In genomic region chr6:52399511-52400315, GRCh38 we compare ENCODE assay signal across 9 cellular contexts. TPM values are rescaled to one million over a fixed set of nuclear protein-coding genes. Genes with fewer than 3 reads are reported as not detected.
DNase-seq lines count a peak whose midpoint lies in the region; ATAC-seq, FAIRE-seq and TF ChIP-seq lines count a peak whose summit lies in the region.
"Had no signal": no experiment of that assay in that cellular context is flagged by ENCODE, and none has a peak within 500 bp of the region (broad histone marks: within the 10 kb centered on the region; RNA-seq: fewer than 3 reads in every experiment).

No MANE protein-coding gene starts in this region.

- peak overlapping the region in 2 of 5 donors; percentile 39 to 43 for H3K4me3 Mint-ChIP-seq in immature natural killer cell

- H4K20me1 ChIP-seq in GM12878 (ENCODE audit: control insufficient read depth, insufficient read depth): no peaks in the 10 kb centered on the region

- H3K9me3 ChIP-seq in Peyer's patch: no peaks in the 10 kb centered on the region
- no peaks in the 10 kb centered on the region for H3K9me3 ChIP-seq in GM12878 (replicated peaks; ENCODE audit: control insufficient read depth, insufficient read depth, low read length)
- H3K9me3 ChIP-seq: neutrophil had no signal

- H3K27me3 Mint-ChIP-seq in immature natural killer cell (ENCODE audit: low read depth in 3 of 3): peaks cover 0 to 7% (median 0%) of the 10 kb centered on the region in 3 donors

- no peak for TF ChIP-seq EP300 in Ishikawa (IDR thresholded peaks at IDR 0.05; ENCODE audit: borderline replicate concordance)
- TF ChIP-seq EP300 in GM12878 (IDR thresholded peaks at IDR 0.05; ENCODE audit: borderline replicate concordance in 1 of 2, control insufficient read depth in 1 of 2, low read depth in 2 of 2, low read length in 2 of 2): no peak

- peak; percentile 50 for ATAC-seq in GM12878

- H3K9ac ChIP-seq in GM12878 (ENCODE audit: control insufficient read depth, insufficient read depth, low read length): no peak overlapping the region

- POLR2A ChIA-PET in GM12878 (lab: Charles Lee): interaction anchor here (0.5 to 2.3 kb wide), 7 partner anchors 9 to 116 kb away, joined by 3 to 7 read pairs (median 4); partner anchors contain the start of genes MCM3 and PAQR8

- H3K27ac ChIP-seq in Peyer's patch (peak overlapping the region in 3 of 4 donors; percentile 18 to 63 (median 34)), GM12878 (ENCODE audit: control insufficient read depth, insufficient read depth) (no peak overlapping the region), substantia nigra (ENCODE audit: low read depth, low read length, poor library complexity, severe bottlenecking) (peak overlapping the region; percentile 52)
- H3K27ac ChIP-seq: neutrophil had no signal

- RAD21 ChIA-PET in GM12878 (lab: Charles Lee; ENCODE audit: unreplicated experiment): interaction anchor here (0.6 to 10.9 kb wide), 19 partner anchors 8 to 234 kb away, joined by 3 to 224 read pairs (median 4); partner anchors contain the start of genes MCM3 and PAQR8

- in situ Hi-C loops in GM12878 (cut with MboI): no loop called here

- TF ChIP-seq POLR2A in Peyer's patch (IDR thresholded peaks at IDR 0.05) (no peak), GM12878 (IDR thresholded peaks at IDR 0.05; ENCODE audit: low read depth, low read length) (no peak)

- peaks cover 0 to 21% (median 0%) of the 10 kb centered on the region in 3 donors for H3K36me3 ChIP-seq in Peyer's patch
- peaks cover 8% of the 10 kb centered on the region in 2 experiments; a peak in 3 of 4 replicates for H3K36me3 ChIP-seq in GM12878 (ENCODE audit: control insufficient read depth in 2 of 2, insufficient read depth in 2 of 2, low read length in 1 of 2)

- peak overlapping the region; percentile 25 to 71 (median 43) for H3K27ac Mint-ChIP-seq in immature natural killer cell

- H3K4me1 ChIP-seq in Peyer's patch (peaks cover 0 to 65% (median 5%) of the 10 kb centered on the region in 4 donors), GM12878 (ENCODE audit: control insufficient read depth, insufficient read depth, low read length) (peaks cover 37% of the 10 kb centered on the region)

- no peak for FAIRE-seq in GM12878 (lab: Jason Lieb, UNC)

- intact Hi-C loops in GM12878 (cut with micrococcal nuclease; ENCODE audit: unreplicated experiment): loop anchor here (1.0 to 2.0 kb wide), 3 partner anchors 37 to 237 kb away; partner anchors contain the start of gene PAQR8

- no peak overlapping the region for H3K4me2 ChIP-seq in GM12878 (ENCODE audit: control insufficient read depth, insufficient read depth)

- no peaks in the 10 kb centered on the region for H3K9me3 Mint-ChIP-seq in immature natural killer cell

- peak; percentile 89 for TF ChIP-seq RAD21 in Ishikawa (IDR thresholded peaks at IDR 0.05; ENCODE audit: low read depth)
- peak; percentile 98 for TF ChIP-seq RAD21 in GM12878 (IDR thresholded peaks at IDR 0.05; ENCODE audit: insufficient read depth, low read depth, low read length)

- H3K36me3 Mint-ChIP-seq in immature natural killer cell: peaks cover 0 to 15% (median 12%) of the 10 kb centered on the region in 3 donors

- peaks cover 44% of the 10 kb centered on the region in 2 donors for H3K4me1 Mint-ChIP-seq in immature natural killer cell

- H3K4me3 ChIP-seq in AG10803 (ENCODE audit: low read length): no peak overlapping the region
- no peak overlapping the region for H3K4me3 ChIP-seq in GM12865 (ENCODE audit: low read depth, low read length)
- H3K4me3 ChIP-seq in Peyer's patch: no peak overlapping the region
- no peak overlapping the region for H3K4me3 ChIP-seq in GM12878

- DNase-seq in AG10803 (ENCODE audit: low read depth): peak; percentile 68
- DNase-seq in GM12865 (ENCODE audit: low read depth): peak; percentile 67
- peak in 1 of 3 donors; percentile 61 for DNase-seq in Peyer's patch
- no peak for DNase-seq in GM12878 (ENCODE audit: low read depth, low spot score)
- DNase-seq in immature natural killer cell: peak; percentile 30 to 40 (median 37)
- DNase-seq in substantia nigra (lab: John Stamatoyannopoulos, UW): peak in 23 of 49 donors; percentile 5 to 59 (median 24)
- no peak for DNase-seq in GM19238 (ENCODE audit: insufficient read length, low spot score)

- no peaks in the 10 kb centered on the region; the same call in 1 of the 2 replicates for H3K79me2 ChIP-seq in GM12878 (ENCODE audit: control insufficient read depth, insufficient read depth, low read length)

- SMC1A ChIA-PET in GM12878 (lab: Charles Lee; ENCODE audit: uncharacterized antibody, unreplicated experiment): interaction anchor here (0.6 to 12.8 kb wide), 23 partner anchors 10 to 263 kb away, joined by 3 to 358 read pairs (median 5); partner anchors contain the start of genes EFHC1, MCM3 and PAQR8

- WGBS in GM12878 (ENCODE audit: insufficient coverage, insufficient replicate concordance, low lambda C conversion rate, missing lambda C conversion rate): 33% methylated on average over 3 of the region's 3 CpGs

- H2AFZ ChIP-seq in GM12878 (ENCODE audit: control insufficient read depth, low read depth, low read length): no peak overlapping the region

- CTCF ChIA-PET in GM12878 (lab: Yijun Ruan, JAX): interaction anchor here (0.7 to 14.7 kb wide), 38 partner anchors 9 to 265 kb away, joined by 3 to 441 read pairs (median 5); partner anchors contain the start of genes EFHC1, MCM3 and PAQR8

- TF ChIP-seq CTCF in AG10803 (conservative IDR thresholded peaks at IDR 0.05; ENCODE audit: low read length): peak; percentile 95
- peak; percentile 86 for TF ChIP-seq CTCF in GM12865 (IDR thresholded peaks at IDR 0.05; ENCODE audit: insufficient read depth, low read depth, low read length, missing control alignments)
- TF ChIP-seq CTCF in Peyer's patch (IDR thresholded peaks at IDR 0.05): peak; percentile 61 to 85 (median 76)
- TF ChIP-seq CTCF in GM12878 (IDR thresholded peaks at IDR 0.05 in 2 of 3, conservative IDR thresholded peaks at IDR 0.05 in 1 of 3; ENCODE audit: control insufficient read depth in 2 of 3, extremely low read depth in 1 of 3, insufficient read depth in 1 of 3, low read depth in 3 of 3, low read length in 3 of 3): peak; percentile 84 to 93 (median 90); a peak in 5 of 6 replicates

- H3K27me3 ChIP-seq in Peyer's patch (no peaks in the 10 kb centered on the region), GM12878 (replicated peaks in 1 of 2; ENCODE audit: control insufficient read depth in 2 of 2, insufficient read depth in 2 of 2, low read length in 1 of 2) (no peaks in the 10 kb centered on the region)
- H3K27me3 ChIP-seq: neutrophil had no signal

- BruUV-seq in GM12878 (replicated peaks; lab: Mats Ljungman, UMichigan): no TSS peak

TF ChIP-seq in Ishikawa, 13 proteins besides CTCF, POLR2A, EP300 and RAD21 (continues in another document):
- no peak for TF ChIP-seq CEBPB (IDR thresholded peaks at IDR 0.05)
- no peak for TF ChIP-seq EGR1 (IDR thresholded peaks at IDR 0.05)
- TF ChIP-seq FOXM1 (IDR thresholded peaks at IDR 0.05; ENCODE audit: borderline replicate concordance, low read depth): no peak
- no peak for TF ChIP-seq ZBTB7A (IDR thresholded peaks at IDR 0.05; ENCODE audit: low read depth)
- no peak for TF ChIP-seq TEAD4 (IDR thresholded peaks at IDR 0.05)

TF ChIP-seq in GM12878, 131 proteins besides CTCF, POLR2A, EP300 and RAD21 (continues in another document):
- peak; percentile 73 to 75 for TF ChIP-seq IKZF2 (IDR thresholded peaks at IDR 0.05)
- TF ChIP-seq NBN (IDR thresholded peaks at IDR 0.05): 0 out of 2 replicates have a peak, but pooled peaks have one; percentile 39
- no peak for TF ChIP-seq HDAC6 (IDR thresholded peaks at IDR 0.05; ENCODE audit: unreplicated experiment)

RNA-seq across cellular contexts. Expression of gene EFHC1, which starts 20.4 kb away (rescaled TPM):
- 10 to 100 TPM; 20.0 to 40.4 (median 22.7) TPM for total RNA-seq in Peyer's patch
- 36.3 and 38.8 TPM in 2 replicates for total RNA-seq in GM12878 (2013; cell fraction: nucleolus; rRNA removed)
- 5.9 and 6.7 TPM in 2 replicates for total RNA-seq in GM12878 (2014; rRNA removed)
- total RNA-seq in GM12878 (2014; rRNA removed; fragmentation: Illumina TruSeq; extraction: Trizol): 7.7 TPM in 2 replicates
- total RNA-seq in GM12878 (2021): 5.2 and 5.5 TPM in 2 replicates
- 4.0 TPM for polyA plus RNA-seq in GM12878 (2011; ENCODE audit: low read depth)
- polyA plus RNA-seq in GM12878 (2011; rRNA removed): 14.5 and 16.8 TPM in 2 replicates
- polyA plus RNA-seq in GM12878 (2011; cell fraction: cytosol; rRNA removed): 4.1 and 5.7 TPM in 2 replicates
- polyA plus RNA-seq in GM12878 (2011; cell fraction: nucleus; rRNA removed): 56.8 and 68.9 TPM in 2 replicates
- polyA plus RNA-seq in GM12878 (2012): 8.8 and 12.1 TPM in 2 replicates
- polyA plus RNA-seq in GM12878 (2014; fragmentation: Illumina TruSeq; extraction: Trizol): 8.5 and 8.6 TPM in 2 replicates
- 1 to 10 TPM; 9.0 to 9.1 TPM for polyA plus RNA-seq in GM12878 (2014; fragmentation: Nextera tagmentation; extraction: Ambion mirVana)
- polyA plus RNA-seq in GM12878 (2014; rRNA removed): 7.1 and 8.7 TPM in 2 replicates
- polyA plus RNA-seq in GM12878 (2016; fragmentation: Nextera tagmentation; extraction: Ambion mirVana): 10 to 100 TPM; 11.8 to 13.5 TPM
- polyA minus RNA-seq in GM12878 (2011; rRNA and poly(A)+ RNA removed): 5.9 and 8.0 TPM in 2 replicates
- 1.2 and 1.9 TPM in 2 replicates for polyA minus RNA-seq in GM12878 (2011; cell fraction: cytosol; rRNA and poly(A)+ RNA removed)
- polyA minus RNA-seq in GM12878 (2011; cell fraction: nucleus; rRNA and poly(A)+ RNA removed): 13.3 and 16.4 TPM in 2 replicates
- 1 to 10 TPM; 3.9 to 6.6 (median 5.0) TPM for polyA plus RNA-seq in immature natural killer cell

RNA-seq across cellular contexts. Expression of gene PAQR8, which starts 37.8 kb away (rescaled TPM):
- total RNA-seq in Peyer's patch: 100 to 1,000 TPM in 3 of 4 donors, 1 to 10 TPM in 1; 9.1 to 300 (median 210) TPM
- total RNA-seq in GM12878 (2013; cell fraction: nucleolus; rRNA removed): 33.5 and 35.7 TPM in 2 replicates
- 13.5 and 16.2 TPM in 2 replicates for total RNA-seq in GM12878 (2014; rRNA removed)
- 11.8 and 12.9 TPM in 2 replicates for total RNA-seq in GM12878 (2014; rRNA removed; fragmentation: Illumina TruSeq; extraction: Trizol)
- total RNA-seq in GM12878 (2021): 20.0 and 22.8 TPM in 2 replicates
- polyA plus RNA-seq in GM12878 (2011; ENCODE audit: low read depth): 2.6 TPM
- 21.7 and 22.4 TPM in 2 replicates for polyA plus RNA-seq in GM12878 (2011; rRNA removed)
- polyA plus RNA-seq in GM12878 (2011; cell fraction: cytosol; rRNA removed): 19.5 and 20.7 TPM in 2 replicates
- polyA plus RNA-seq in GM12878 (2011; cell fraction: nucleus; rRNA removed): 12.5 and 13.5 TPM in 2 replicates
- 3.7 and 8.8 TPM in 2 replicates for polyA plus RNA-seq in GM12878 (2012)
- 14.5 and 16.2 TPM in 2 replicates for polyA plus RNA-seq in GM12878 (2014; fragmentation: Illumina TruSeq; extraction: Trizol)
- polyA plus RNA-seq in GM12878 (2014; fragmentation: Nextera tagmentation; extraction: Ambion mirVana): 1 to 10 TPM; 3.9 to 4.7 TPM
- 11.6 and 14.6 TPM in 2 replicates for polyA plus RNA-seq in GM12878 (2014; rRNA removed)
- polyA plus RNA-seq in GM12878 (2016; fragmentation: Nextera tagmentation; extraction: Ambion mirVana): 10 to 100 TPM; 19.6 to 20.2 TPM
- 29.6 and 30.2 TPM in 2 replicates for polyA minus RNA-seq in GM12878 (2011; rRNA and poly(A)+ RNA removed)
- polyA minus RNA-seq in GM12878 (2011; cell fraction: cytosol; rRNA and poly(A)+ RNA removed): 8.7 and 11.2 TPM in 2 replicates
- polyA minus RNA-seq in GM12878 (2011; cell fraction: nucleus; rRNA and poly(A)+ RNA removed): 8.7 and 13.9 TPM in 2 replicates
- 1 to 10 TPM; 2.9 to 6.5 (median 6.2) TPM for polyA plus RNA-seq in immature natural killer cell

Comparison
In these comparisons a context has a peak if more than half of its experiments do, and no peak if none do; other contexts are left out.
1. DNase-seq: peak in AG10803 (single experiment), GM12865 (single experiment) and immature natural killer cell (3 of 3); none in GM12878 (single experiment) and GM19238 (single experiment).
2. Peak in every context shown above with its lines, with median percentiles within 50 percentile points of each other: CTCF ChIP-seq.